ENCODE assay signal across 23 cellular contexts in genomic region chr9:123685489-123686083, GRCh38.
DNase-seq lines count a peak whose midpoint lies in the region; ATAC-seq and TF ChIP-seq lines count a peak whose summit lies in the region.
"Had no signal": no experiment of that assay in that cellular context is flagged by ENCODE, and none has a peak within 500 bp of the region (broad histone marks: within the 10 kb centered on the region; RNA-seq: fewer than 3 reads in every experiment).

No MANE protein-coding gene starts in this region.

- H3K27ac ChIP-seq in HEK293 (ENCODE audit: extremely low read depth, low read depth, low read length) (no peak overlapping the region), upper lobe of right lung (no peak overlapping the region)
- H3K27ac ChIP-seq in CD4-positive, alpha-beta T cell (ENCODE audit: low read depth, low read length) = no peak overlapping the region
- H3K27ac ChIP-seq: heart left ventricle, sigmoid colon, suprapubic skin had no signal

- no peaks in the 10 kb centered on the region; the same call in 1 of the 2 replicates for H3K9me3 ChIP-seq in HEK293 (ENCODE audit: control insufficient read depth, insufficient read depth, low read depth, low read length)
- H3K9me3 ChIP-seq in upper lobe of right lung = no peaks in the 10 kb centered on the region
- no peaks in the 10 kb centered on the region for H3K9me3 ChIP-seq in CD4-positive, alpha-beta T cell (ENCODE audit: control insufficient read depth, low read length)
- H3K9me3 ChIP-seq: Caco-2, sigmoid colon, suprapubic skin had no signal

- CTCF ChIA-PET in HEK293 (lab: Yijun Ruan, JAX) = interaction anchor here (0.6 to 1.7 kb wide), 2 partner anchors 10 to 356 kb away, joined by 3 to 6 read pairs; no protein-coding TSS in a partner anchor
- CTCF ChIA-PET in CD4-positive, alpha-beta T cell (lab: Charles Lee) = no interaction called here

- no peaks in the 10 kb centered on the region for H3K27me3 ChIP-seq in upper lobe of right lung
- H3K27me3 ChIP-seq in CD4-positive, alpha-beta T cell (ENCODE audit: control insufficient read depth, insufficient read depth, low read length) = no peaks in the 10 kb centered on the region
- H3K27me3 ChIP-seq: heart left ventricle, sigmoid colon, suprapubic skin had no signal

- POLR2A ChIA-PET in HEK293 (lab: Yijun Ruan, JAX) = no interaction called here
- POLR2A ChIA-PET in CD4-positive, alpha-beta T cell (lab: Charles Lee) = no interaction called here

- H3K4me3 ChIP-seq in HEK293 (ENCODE audit: low read depth, low read length) (no peak overlapping the region), upper lobe of right lung (no peak overlapping the region)
- H3K4me3 ChIP-seq: heart left ventricle, sigmoid colon, suprapubic skin had no signal

- intact Hi-C loops in left colon (cut with DNase I, micrococcal nuclease) = no loop called here
- intact Hi-C loops in upper lobe of right lung (cut with DNase I) = no loop called here
- intact Hi-C loops in CD4-positive, alpha-beta T cell (cut with DNase I, micrococcal nuclease) = no loop called here

- ATAC-seq in left colon = peak; percentile 80
- ATAC-seq in upper lobe of right lung = no peak
- no peak for ATAC-seq in CD4-positive, alpha-beta T cell (ENCODE audit: poor library complexity)
- ATAC-seq: activated CD8-positive, alpha-beta memory T cell treated with anti-CD3 and anti-CD28 coated beads, Interleukin-2, amount 10 ng/mL, durations not matched to agents 7 days and 5 days had no signal

- peaks cover 52% of the 10 kb centered on the region for H3K4me1 Mint-ChIP-seq in CD4-positive, alpha-beta T cell (ENCODE audit: low read depth)

- H3K4me3 Mint-ChIP-seq in CD4-positive, alpha-beta T cell = no peak overlapping the region
- H3K4me3 Mint-ChIP-seq: activated CD8-positive, alpha-beta memory T cell treated with anti-CD3 and anti-CD28 coated beads, Interleukin-2, amount 10 ng/mL, durations not matched to agents 7 days and 5 days; activated naive CD4-positive, alpha-beta T cell treated with anti-CD3 and anti-CD28 coated beads, Interleukin-2, amount 10 ng/mL, durations not matched to agents 7 days and 5 days; stimulated activated memory B cell treated with anti-CD40 and anti-IgM and Interleukin-4, amounts not matched to agents 10 μg/mL and 1 μg/mL and 100 μg/mL, for 72 hours had no signal

- DNase-seq in NCI-H1417 (lab: John Stamatoyannopoulos, UW) = peak; percentile 32 to 82 (median 47)
- peak; percentile 47 for DNase-seq in NCI-H69 (lab: John Stamatoyannopoulos, UW)
- no peak for DNase-seq in left colon
- no peak for DNase-seq in NCI-H524 (lab: John Stamatoyannopoulos, UW)
- no peak for DNase-seq in occipital lobe (lab: John Stamatoyannopoulos, UW)
- DNase-seq in upper lobe of right lung = no peak
- DNase-seq in CD4-positive, alpha-beta T cell = no peak
- DNase-seq: activated CD4-positive, CD25-positive, alpha-beta regulatory T cell; activated CD8-positive, alpha-beta memory T cell treated with anti-CD3 and anti-CD28 coated beads, Interleukin-2, amount 10 ng/mL, durations not matched to agents 7 days and 5 days; activated naive CD4-positive, alpha-beta T cell treated with anti-CD3 and anti-CD28 coated beads, Interleukin-2, amount 10 ng/mL, durations not matched to agents 7 days and 5 days; C1 segment of cervical spinal cord; Caco-2; effector memory CD4-positive, alpha-beta T cell; erythroblast; HCEC 1CT; KBM-7; NCI-H510A treated with DMSO at 0.1 percent for 48 hours; sigmoid colon; stimulated activated CD4-positive, alpha-beta T cell treated with anti-CD3 and anti-CD28 coated beads, Interleukin-4, amount 100 ng/mL, for 4 hours had no signal

- no peaks in the 10 kb centered on the region for H3K36me3 ChIP-seq in HEK293 (ENCODE audit: control insufficient read depth in 2 of 2, insufficient read depth in 1 of 2, low read length in 2 of 2)
- H3K36me3 ChIP-seq in upper lobe of right lung = no peaks in the 10 kb centered on the region
- H3K36me3 ChIP-seq: heart left ventricle, sigmoid colon, suprapubic skin had no signal

- H3K27me3 Mint-ChIP-seq in CD4-positive, alpha-beta T cell = no peaks in the 10 kb centered on the region
- H3K27me3 Mint-ChIP-seq: activated CD8-positive, alpha-beta memory T cell treated with anti-CD3 and anti-CD28 coated beads, Interleukin-2, amount 10 ng/mL, durations not matched to agents 7 days and 5 days; activated naive CD4-positive, alpha-beta T cell treated with anti-CD3 and anti-CD28 coated beads, Interleukin-2, amount 10 ng/mL, durations not matched to agents 7 days and 5 days; stimulated activated memory B cell treated with anti-CD40 and anti-IgM and Interleukin-4, amounts not matched to agents 10 μg/mL and 1 μg/mL and 100 μg/mL, for 72 hours had no signal

- H3K4me1 ChIP-seq in HEK293 (ENCODE audit: control insufficient read depth, insufficient read depth, low read length) = peaks cover 11% of the 10 kb centered on the region; the same call in 1 of the 2 replicates
- H3K4me1 ChIP-seq in upper lobe of right lung = no peaks in the 10 kb centered on the region
- H3K4me1 ChIP-seq: Caco-2 had no signal

- H3K9me3 Mint-ChIP-seq in CD4-positive, alpha-beta T cell = no peaks in the 10 kb centered on the region
- H3K9me3 Mint-ChIP-seq: activated naive CD4-positive, alpha-beta T cell treated with anti-CD3 and anti-CD28 coated beads, Interleukin-2, amount 10 ng/mL, durations not matched to agents 7 days and 5 days had no signal

- peaks cover 19% of the 10 kb centered on the region for H3K36me3 Mint-ChIP-seq in CD4-positive, alpha-beta T cell (ENCODE audit: low read depth)
- H3K36me3 Mint-ChIP-seq: activated CD8-positive, alpha-beta memory T cell treated with anti-CD3 and anti-CD28 coated beads, Interleukin-2, amount 10 ng/mL, durations not matched to agents 7 days and 5 days; activated naive CD4-positive, alpha-beta T cell treated with anti-CD3 and anti-CD28 coated beads, Interleukin-2, amount 10 ng/mL, durations not matched to agents 7 days and 5 days had no signal

- H3K27ac Mint-ChIP-seq in CD4-positive, alpha-beta T cell = no peak overlapping the region
- H3K27ac Mint-ChIP-seq: activated CD8-positive, alpha-beta memory T cell treated with anti-CD3 and anti-CD28 coated beads, Interleukin-2, amount 10 ng/mL, durations not matched to agents 7 days and 5 days; activated naive CD4-positive, alpha-beta T cell treated with anti-CD3 and anti-CD28 coated beads, Interleukin-2, amount 10 ng/mL, durations not matched to agents 7 days and 5 days had no signal

- no peak for TF ChIP-seq CTCF in HEK293 (tag by site-specific recombination; IDR thresholded peaks at IDR 0.05)
- no peak for TF ChIP-seq CTCF in upper lobe of right lung (IDR thresholded peaks at IDR 0.05)
- no peak for TF ChIP-seq CTCF in CD4-positive, alpha-beta T cell (IDR thresholded peaks at IDR 0.05)

TF ChIP-seq in HEK293, 187 proteins besides CTCF, POLR2A, EP300 and RAD21:
- TF ChIP-seq ZNF473 (tag by site-specific recombination; IDR thresholded peaks at IDR 0.05) (no peak), FEZF1 (tag by site-specific recombination; IDR thresholded peaks at IDR 0.05) (0 out of 2 replicates have a peak, but pooled peaks have one; percentile 13), ZBTB1 (tag by site-specific recombination; IDR thresholded peaks at IDR 0.05) (no peak), PRDM6 (tag by site-specific recombination; IDR thresholded peaks at IDR 0.05) (peak; percentile 31; the same call in 1 of the 2 replicates), PRDM1 (tag by site-specific recombination; IDR thresholded peaks at IDR 0.05) (no peak)

Comparison
In these comparisons a context has a peak if more than half of its experiments do, and no peak if none do; other contexts are left out.
1. DNase-seq: peak in NCI-H1417 (3 of 3) and NCI-H69 (single experiment); none in left colon (0 of 2), NCI-H524 (0 of 2), occipital lobe (single experiment), upper lobe of right lung (single experiment) and CD4-positive, alpha-beta T cell (0 of 10).